ENCODE assay signal across 12 cellular contexts in genomic region chr21:41477641-41478318, GRCh38. TPM values are rescaled to one million over a fixed set of nuclear protein-coding genes. Genes with fewer than 3 reads are reported as not detected.
A peak's percentile ranks its signal among the peaks of the same experiment; 100 is the strongest.
DNase-seq lines count a peak whose midpoint lies in the region; ATAC-seq, FAIRE-seq and TF ChIP-seq lines count a peak whose summit lies in the region.
"Had no signal": no experiment of that assay in that cellular context is flagged by ENCODE, and none has a peak within 500 bp of the region (broad histone marks: within the 10 kb centered on the region; RNA-seq: fewer than 3 reads in every experiment).

No MANE protein-coding gene starts in this region.

- peak; percentile 34 for DNase-seq in DMS53 (lab: John Stamatoyannopoulos, UW)
- DNase-seq in DMS53 treated with DMSO at 0.1 percent for 48 hours (lab: John Stamatoyannopoulos, UW; ENCODE audit: unreplicated experiment), result no peak
- DNase-seq in anterior cingulate cortex (lab: John Stamatoyannopoulos, UW), result peak in 51 of 58 donors; percentile 4 to 76 (median 40)
- peak; percentile 75 for DNase-seq in left lobe of liver (ENCODE audit: low spot score)
- peak; percentile 58 to 60 for DNase-seq in thyroid gland
- no peak for DNase-seq in NCI-H524 treated with DMSO at 0.1 percent for 48 hours (lab: John Stamatoyannopoulos, UW)
- DNase-seq in H54 (ENCODE audit: insufficient read length, low spot score), result no peak
- DNase-seq: effector CD4-positive, alpha-beta T cell; GM23248; Right ventricle myocardium superior had no signal

- FAIRE-seq in H54 (lab: Jason Lieb, UNC), result no peak

- no peaks in the 10 kb centered on the region for H3K9me3 ChIP-seq in thyroid gland

- intact Hi-C loops in thyroid gland (cut with DNase I), result no loop called here

- TF ChIP-seq POLR2A in thyroid gland (IDR thresholded peaks at IDR 0.05) (no peak), H54 (IDR thresholded peaks at IDR 0.05; ENCODE audit: low read depth, low read length) (no peak)

- 9 to 19% methylated on average over 11 to 14 of the region's 15 CpGs for WGBS in thyroid gland, 2 donors

- H3K27me3 ChIP-seq in thyroid gland, result no peaks in the 10 kb centered on the region

- no peak overlapping the region for H3K4me3 ChIP-seq in thyroid gland (replicated peaks in 1 of 3)
- H3K4me3 ChIP-seq: GM23248 had no signal

- peaks cover 0 to 17% of the 10 kb centered on the region in 2 donors for H3K36me3 ChIP-seq in thyroid gland

- no peak for TF ChIP-seq CTCF in thyroid gland (IDR thresholded peaks at IDR 0.05)

- ATAC-seq in left lobe of liver (peak; percentile 77), GM21717 (IDR thresholded peaks at IDR 0.05; ENCODE audit: unreplicated experiment) (no peak)

- H3K27ac ChIP-seq in thyroid gland, result peak overlapping the region in 2 of 3 donors; percentile 37 to 49
- H3K27ac ChIP-seq: 22Rv1, GM23248 had no signal

- peaks cover 12 to 29% of the 10 kb centered on the region in 2 donors for H3K4me1 ChIP-seq in thyroid gland

RNA-seq across cellular contexts. Expression of gene TMPRSS2, which starts 30.2 kb away (rescaled TPM):
- total RNA-seq in left lobe of liver (21.5 TPM), thyroid gland (10 to 100 TPM; 14.2 to 47.3 (median 15.6) TPM)
- total RNA-seq: GM23248, Right ventricle myocardium superior had no signal

RNA-seq across cellular contexts. Expression of gene MX1, which starts 51.7 kb away (rescaled TPM):
- 8.5 TPM for total RNA-seq in left lobe of liver
- 10 to 100 TPM; 35.4 to 62.6 (median 51.5) TPM for total RNA-seq in thyroid gland

Comparison
In these comparisons a context has a peak if more than half of its experiments do, and no peak if none do; other contexts are left out.
1. DNase-seq: peak in DMS53 (single experiment), anterior cingulate cortex (51 of 58), left lobe of liver (single experiment) and thyroid gland (2 of 2); none in DMS53 treated with DMSO at 0.1 percent for 48 hours (single experiment), NCI-H524 treated with DMSO at 0.1 percent for 48 hours (single experiment) and H54 (single experiment).